Comparison of ENCODE assay signal across 21 cellular contexts in the genomic region with DNA sequence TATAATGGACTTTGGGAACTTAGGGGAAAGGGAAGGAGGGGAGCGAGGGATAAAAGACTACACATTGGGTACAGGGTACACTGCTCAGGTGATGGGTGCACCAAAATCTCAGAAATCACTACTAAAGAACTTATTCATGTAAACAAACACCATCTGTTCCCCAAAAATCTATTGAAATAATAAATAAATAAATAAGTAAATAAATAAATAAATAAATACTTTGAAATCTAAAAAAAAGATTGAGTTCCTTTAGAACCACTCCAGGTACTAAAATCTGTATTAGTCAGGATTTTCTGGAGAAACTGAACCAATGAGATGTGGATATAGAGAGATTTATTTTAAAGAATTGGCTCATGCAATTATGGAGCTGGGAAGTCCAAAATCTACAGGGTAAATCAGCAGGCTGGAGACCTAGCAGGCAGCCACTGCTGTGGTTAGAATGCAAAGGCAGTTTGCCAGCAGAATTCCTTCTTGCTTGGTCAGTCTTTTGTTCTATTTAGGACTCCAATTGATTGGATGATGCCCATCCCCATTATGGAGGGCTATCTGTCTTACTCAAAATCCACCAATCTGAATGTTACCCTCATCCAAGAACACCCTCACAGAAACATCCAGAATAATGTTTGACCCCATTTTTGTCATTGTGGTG. TPM values are rescaled to one million over a fixed set of nuclear protein-coding genes. Genes with fewer than 3 reads are reported as not detected.
DNase-seq lines count a peak whose midpoint lies in the region; ATAC-seq, FAIRE-seq and TF ChIP-seq lines count a peak whose summit lies in the region.
"Had no signal": no experiment of that assay in that cellular context is flagged by ENCODE, and none has a peak within 500 bp of the region (broad histone marks: within the 10 kb centered on the region; RNA-seq: fewer than 3 reads in every experiment).

No MANE protein-coding gene starts in this region.

- POLR2A ChIA-PET in naive thymus-derived CD8-positive, alpha-beta T cell (lab: Charles Lee) = no interaction called here

- peaks cover 0 to 11% (median 0%) of the 10 kb centered on the region in 9 donors for H3K9me3 Mint-ChIP-seq in naive thymus-derived CD8-positive, alpha-beta T cell
- H3K9me3 Mint-ChIP-seq: activated CD8-positive, alpha-beta T cell treated with anti-CD3 and anti-CD28 coated beads for 36 hours; dendritic cell treated with granulocyte-macrophage colony-stimulating factor and Interleukin-4, amounts not matched to agents 40 ng/mL and 50 ng/mL, for 4 days; nephron progenitor cell had no signal

- no peak overlapping the region for H3K27ac Mint-ChIP-seq in naive thymus-derived CD8-positive, alpha-beta T cell
- H3K27ac Mint-ChIP-seq: activated CD8-positive, alpha-beta T cell treated with anti-CD3 and anti-CD28 coated beads for 36 hours; dendritic cell treated with granulocyte-macrophage colony-stimulating factor and Interleukin-4, amounts not matched to agents 40 ng/mL and 50 ng/mL, for 4 days; nephron progenitor cell had no signal

- H3K27ac ChIP-seq in body of pancreas = no peak overlapping the region
- H3K27ac ChIP-seq: esophagus squamous epithelium, lower lobe of right lung, SK-N-MC, transverse colon had no signal

- WGBS in body of pancreas, 2 donors = 95 to 100% methylated on average over 1 of the region's 1 CpG

- no peak overlapping the region for H3K4me3 Mint-ChIP-seq in naive thymus-derived CD8-positive, alpha-beta T cell
- H3K4me3 Mint-ChIP-seq: activated CD8-positive, alpha-beta T cell treated with anti-CD3 and anti-CD28 coated beads for 36 hours; dendritic cell treated with granulocyte-macrophage colony-stimulating factor and Interleukin-4, amounts not matched to agents 40 ng/mL and 50 ng/mL, for 4 days; nephron progenitor cell had no signal

- intact Hi-C loops in body of pancreas (cut with DNase I) = no loop called here

- H3K27me3 ChIP-seq in bronchial epithelial cell (ENCODE audit: control insufficient read depth, insufficient read depth, low read length) = peaks cover 12% of the 10 kb centered on the region
- no peaks in the 10 kb centered on the region for H3K27me3 ChIP-seq in body of pancreas

- FAIRE-seq in bronchial epithelial cell (lab: Jason Lieb, UNC) = no peak

- no peak for TF ChIP-seq CTCF in bronchial epithelial cell (IDR thresholded peaks at IDR 0.05; ENCODE audit: insufficient read depth, low read length, severe bottlenecking)
- no peak for TF ChIP-seq CTCF in body of pancreas (IDR thresholded peaks at IDR 0.05)

- no peaks in the 10 kb centered on the region for H3K36me3 ChIP-seq in bronchial epithelial cell (ENCODE audit: control insufficient read depth, insufficient read depth, low read length)
- no peaks in the 10 kb centered on the region for H3K36me3 ChIP-seq in body of pancreas (replicated peaks in 1 of 2; ENCODE audit: insufficient read depth in 1 of 2, low read depth in 2 of 2)
- H3K36me3 ChIP-seq: esophagus squamous epithelium, lower lobe of right lung, transverse colon had no signal

- H3K4me1 ChIP-seq in body of pancreas = no peaks in the 10 kb centered on the region
- H3K4me1 ChIP-seq: esophagus squamous epithelium, lower lobe of right lung, transverse colon had no signal

- no peak for ATAC-seq in naive thymus-derived CD8-positive, alpha-beta T cell
- ATAC-seq in body of pancreas = no peak
- ATAC-seq: activated CD8-positive, alpha-beta T cell treated with anti-CD3 and anti-CD28 coated beads for 36 hours; lower lobe of right lung had no signal

- H3K4me3 ChIP-seq in bronchial epithelial cell (ENCODE audit: low read depth, low read length) (no peak overlapping the region), body of pancreas (no peak overlapping the region)
- H3K4me3 ChIP-seq: esophagus squamous epithelium, lower lobe of right lung, SK-N-MC, transverse colon had no signal

- H3K36me3 Mint-ChIP-seq in naive thymus-derived CD8-positive, alpha-beta T cell = no peaks in the 10 kb centered on the region

- DNase-seq in Daoy (ENCODE audit: low read depth) = peak; percentile 79
- peak; percentile 91 for DNase-seq in LHCN-M2 (ENCODE audit: low read depth)
- peak; percentile 42 for DNase-seq in bronchial epithelial cell (ENCODE audit: low read depth)
- peak; percentile 98 for DNase-seq in myocyte (ENCODE audit: low read depth)
- no peak for DNase-seq in HPDE6-E6E7 (ENCODE audit: extremely low spot score)
- DNase-seq in NCI-H1092 treated with DMSO at 0.1 percent for 48 hours (lab: John Stamatoyannopoulos, UW) = no peak
- DNase-seq in naive thymus-derived CD8-positive, alpha-beta T cell = no peak
- no peak for DNase-seq in body of pancreas
- DNase-seq: activated CD8-positive, alpha-beta T cell treated with anti-CD3 and anti-CD28 coated beads for 36 hours; esophagus squamous epithelium; GOT3; lower lobe of right lung; NCI-H1417; NCI-H446; nephron progenitor cell; stimulated activated CD4-positive, alpha-beta T cell treated with anti-CD3 and anti-CD28 coated beads, Interleukin-4, amount 100 ng/mL, for 1 hour; transverse colon had no signal

- no peaks in the 10 kb centered on the region for H3K9me3 ChIP-seq in body of pancreas
- H3K9me3 ChIP-seq: esophagus squamous epithelium, lower lobe of right lung, transverse colon had no signal

- H3K27me3 Mint-ChIP-seq in naive thymus-derived CD8-positive, alpha-beta T cell = peaks cover 28 to 79% (median 50%) of the 10 kb centered on the region in 5 donors

- TF ChIP-seq POLR2A in body of pancreas (IDR thresholded peaks at IDR 0.05) = no peak

- no peaks in the 10 kb centered on the region for H3K4me1 Mint-ChIP-seq in naive thymus-derived CD8-positive, alpha-beta T cell
- H3K4me1 Mint-ChIP-seq: nephron progenitor cell had no signal

RNA-seq across cellular contexts. Expression of a gene that starts 8.9 kb away (rescaled TPM):
- total RNA-seq in Daoy (2014; rRNA removed; shearing (Covaris generic)) = 0.57 and 2.6 TPM in 2 replicates
- 0.23 and 1.2 TPM in 2 replicates for total RNA-seq in LHCN-M2 (2014; rRNA removed)
- 0.61 TPM for polyA plus RNA-seq in LHCN-M2 (2012)
- total RNA-seq in bronchial epithelial cell = under 0.01 and 0.13 TPM in 2 replicates
- not detected in 2 replicates for total RNA-seq in myocyte
- polyA plus RNA-seq in myocyte (2012) = 1.0 TPM
- not detected for total RNA-seq in naive thymus-derived CD8-positive, alpha-beta T cell
- polyA plus RNA-seq in naive thymus-derived CD8-positive, alpha-beta T cell = not detected
- total RNA-seq in body of pancreas = under 1 TPM; 0.26 to 0.99 TPM
- total RNA-seq: activated CD8-positive, alpha-beta T cell treated with anti-CD3 and anti-CD28 coated beads for 36 hours; esophagus squamous epithelium; lower lobe of right lung; transverse colon had no signal
- polyA plus RNA-seq: BJ had no signal

RNA-seq across cellular contexts. Expression of a gene that starts 23.9 kb away (rescaled TPM):
- 201 and 265 TPM in 2 replicates for total RNA-seq in Daoy (2014; rRNA removed; shearing (Covaris generic))
- total RNA-seq in LHCN-M2 (2014; rRNA removed) (14.0 and 31.9 TPM in 2 replicates), bronchial epithelial cell (7.8 and 12.1 TPM in 2 replicates), myocyte (184 and 207 TPM in 2 replicates), body of pancreas (100 to 1,000 TPM; 100 to 405 TPM)
- polyA plus RNA-seq in LHCN-M2 (2012) = 150 TPM
- polyA plus RNA-seq in myocyte (2012) = 3,452 TPM
- 10 to 100 TPM; 10.4 to 11.5 TPM for total RNA-seq in naive thymus-derived CD8-positive, alpha-beta T cell
- 10 to 100 TPM in 1 of 3 donors, 1 to 10 TPM in 2; 2.1 to 13.7 (median 2.4) TPM for polyA plus RNA-seq in naive thymus-derived CD8-positive, alpha-beta T cell

RNA-seq across cellular contexts. Expression of a gene that starts 24.3 kb away (rescaled TPM):
- not detected in 2 replicates for total RNA-seq in Daoy (2014; rRNA removed; shearing (Covaris generic))
- total RNA-seq in LHCN-M2 (2014; rRNA removed) (not detected in 2 replicates), bronchial epithelial cell (under 0.01 TPM in 1 of 2 replicates, not detected in the other), myocyte (not detected in 2 replicates), body of pancreas (not detected)
- not detected for polyA plus RNA-seq in LHCN-M2 (2012)
- not detected for polyA plus RNA-seq in myocyte (2012)
- total RNA-seq in naive thymus-derived CD8-positive, alpha-beta T cell = not detected
- not detected for polyA plus RNA-seq in naive thymus-derived CD8-positive, alpha-beta T cell
- total RNA-seq: activated CD8-positive, alpha-beta T cell treated with anti-CD3 and anti-CD28 coated beads for 36 hours; esophagus squamous epithelium; lower lobe of right lung; transverse colon had no signal
- polyA plus RNA-seq: adipose tissue, BJ had no signal

Comparison
In these comparisons a context has a peak if more than half of its experiments do, and no peak if none do; other contexts are left out.
1. DNase-seq: peak in Daoy (single experiment), LHCN-M2 (single experiment), bronchial epithelial cell (single experiment) and myocyte (single experiment); none in HPDE6-E6E7 (single experiment), NCI-H1092 treated with DMSO at 0.1 percent for 48 hours (single experiment), naive thymus-derived CD8-positive, alpha-beta T cell (0 of 10) and body of pancreas (0 of 4).